23 cellular contexts compared by ENCODE assay signal in the genomic region with DNA sequence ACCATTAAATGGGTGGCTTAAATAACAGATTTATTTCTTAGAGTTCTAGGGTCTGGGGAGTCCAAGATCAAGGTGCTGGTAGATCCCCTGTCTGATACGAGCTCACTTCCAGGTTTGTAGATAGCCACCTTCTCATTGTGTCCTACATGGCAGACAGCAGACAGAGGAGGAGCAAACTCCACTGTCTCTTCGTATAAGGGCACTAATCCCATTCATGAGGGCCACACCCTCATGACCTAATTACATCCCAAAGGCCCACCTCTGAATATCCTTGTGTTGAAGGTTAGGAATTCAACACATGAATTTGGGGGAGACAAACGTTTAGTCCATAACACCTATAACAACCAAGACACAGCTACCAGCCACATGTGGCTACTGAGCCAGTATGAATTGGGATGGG.
"Had no signal": no experiment of that assay in that cellular context is flagged by ENCODE, and none has a peak within 500 bp of the region (broad histone marks: within the 10 kb centered on the region; RNA-seq: fewer than 3 reads in every experiment).

No MANE protein-coding gene starts in this region.

- H3K36me3 Mint-ChIP-seq: memory B cell; mesothelial cell of epicardium; stimulated activated memory B cell treated with anti-CD40 and anti-IgM and Interleukin-4, amounts not matched to agents 10 μg/mL and 1 μg/mL and 100 μg/mL, for 72 hours had no signal

- H3K4me3 Mint-ChIP-seq: memory B cell; mesothelial cell of epicardium; nephron; stimulated activated memory B cell treated with anti-CD40 and anti-IgM and Interleukin-4, amounts not matched to agents 10 μg/mL and 1 μg/mL and 100 μg/mL, for 72 hours; stimulated activated naive CD8-positive, alpha-beta T cell treated with anti-CD3 and anti-CD28 coated beads, Interleukin-15, Interleukin-2, amounts not matched to agents 100 ng/mL and 50 ng/mL, for 24 hours had no signal

- H3K4me1 Mint-ChIP-seq: mesothelial cell of epicardium had no signal

- H3K4me2 ChIP-seq: smooth muscle cell had no signal

- H3K4me1 ChIP-seq: esophagus squamous epithelium, gastroesophageal sphincter, lower lobe of right lung, pancreas, tibial artery, upper lobe of left lung, uterus had no signal

- DNase-seq: effector memory CD4-positive, alpha-beta T cell; esophagus squamous epithelium; foreskin fibroblast; glutamatergic neuron; left ventricle myocardium inferior; lower lobe of right lung; occipital lobe; right cardiac atrium; stimulated activated CD4-positive, alpha-beta T cell treated with anti-CD3 and anti-CD28 coated beads, Interleukin-4, amount 100 ng/mL, for 1 hour; tibial artery; upper lobe of left lung; uterus had no signal

- H3K27ac Mint-ChIP-seq: memory B cell; mesothelial cell of epicardium; nephron; progenitor cell of endocrine pancreas; stimulated activated memory B cell treated with anti-CD40 and anti-IgM and Interleukin-4, amounts not matched to agents 10 μg/mL and 1 μg/mL and 100 μg/mL, for 72 hours; stimulated activated naive CD8-positive, alpha-beta T cell treated with anti-CD3 and anti-CD28 coated beads, Interleukin-15, Interleukin-2, amounts not matched to agents 100 ng/mL and 50 ng/mL, for 24 hours had no signal

- FAIRE-seq: keratinocyte, pancreas had no signal

- H3K27ac ChIP-seq: epithelial cell of prostate, esophagus squamous epithelium, gastroesophageal sphincter, left ventricle myocardium inferior, lower lobe of right lung, pancreas, tibial artery, uterus had no signal

- H3K27me3 ChIP-seq: esophagus squamous epithelium, gastroesophageal sphincter, pancreas, upper lobe of left lung, uterus had no signal

- H3K9me3 Mint-ChIP-seq: stimulated activated naive CD8-positive, alpha-beta T cell treated with anti-CD3 and anti-CD28 coated beads, Interleukin-15, Interleukin-2, amounts not matched to agents 100 ng/mL and 50 ng/mL, for 24 hours had no signal

- ATAC-seq: gastroesophageal sphincter; lower lobe of right lung; pancreas; right cardiac atrium; stimulated activated memory B cell treated with anti-CD40 and anti-IgM and Interleukin-4, amounts not matched to agents 10 μg/mL and 1 μg/mL and 100 μg/mL, for 72 hours had no signal

- H3K36me3 ChIP-seq: esophagus squamous epithelium, gastroesophageal sphincter, left ventricle myocardium inferior, lower lobe of right lung, pancreas, tibial artery, upper lobe of left lung, uterus had no signal

- H3K27me3 Mint-ChIP-seq: stimulated activated naive CD8-positive, alpha-beta T cell treated with anti-CD3 and anti-CD28 coated beads, Interleukin-15, Interleukin-2, amounts not matched to agents 100 ng/mL and 50 ng/mL, for 24 hours had no signal

- H3K9me3 ChIP-seq: esophagus squamous epithelium, lower lobe of right lung, pancreas, tibial artery, uterus had no signal

- H3K4me3 ChIP-seq: esophagus squamous epithelium, gastroesophageal sphincter, left ventricle myocardium inferior, lower lobe of right lung, pancreas, smooth muscle cell, tibial artery, upper lobe of left lung, uterus had no signal
